12 cellular contexts compared by ENCODE assay signal in genomic region chr10:74047304-74047703, GRCh38. TPM values are rescaled to one million over a fixed set of nuclear protein-coding genes. Genes with fewer than 3 reads are reported as not detected.
A peak's percentile ranks its signal among the peaks of the same experiment; 100 is the strongest.
DNase-seq lines count a peak whose midpoint lies in the region; ATAC-seq and TF ChIP-seq lines count a peak whose summit lies in the region.
"Had no signal": no experiment of that assay in that cellular context is flagged by ENCODE, and none has a peak within 500 bp of the region (broad histone marks: within the 10 kb centered on the region; RNA-seq: fewer than 3 reads in every experiment).

No MANE protein-coding gene starts in this region.

- no peaks in the 10 kb centered on the region for H3K36me3 ChIP-seq in mucosa of descending colon (ENCODE audit: low read depth)

- H3K4me3 Mint-ChIP-seq in activated CD4-positive, alpha-beta memory T cell treated with anti-CD3 and anti-CD28 coated beads, Interleukin-2, amount 10 ng/mL, durations not matched to agents 7 days and 5 days = no peak overlapping the region
- H3K4me3 Mint-ChIP-seq: brain; CD8-positive, alpha-beta memory T cell had no signal

- no peaks in the 10 kb centered on the region for H3K27me3 Mint-ChIP-seq in activated CD4-positive, alpha-beta memory T cell treated with anti-CD3 and anti-CD28 coated beads, Interleukin-2, amount 10 ng/mL, durations not matched to agents 7 days and 5 days
- H3K27me3 Mint-ChIP-seq: brain; CD8-positive, alpha-beta memory T cell had no signal

- CTCF ChIA-PET in AG04449 (lab: Yijun Ruan, JAX) = interaction anchor here (0.8 to 1.5 kb wide), 4 partner anchors 9 to 167 kb away, joined by 4 to 7 read pairs (median 5); no protein-coding TSS in a partner anchor
- CTCF ChIA-PET in activated CD4-positive, alpha-beta memory T cell treated with anti-CD3 and anti-CD28 coated beads, Interleukin-2, amount 10 ng/mL, durations not matched to agents 7 days and 5 days (lab: Charles Lee) = no interaction called here

- H3K9me3 Mint-ChIP-seq in activated CD4-positive, alpha-beta memory T cell treated with anti-CD3 and anti-CD28 coated beads, Interleukin-2, amount 10 ng/mL, durations not matched to agents 7 days and 5 days = no peaks in the 10 kb centered on the region
- H3K9me3 Mint-ChIP-seq: brain; CD8-positive, alpha-beta memory T cell had no signal

- peaks cover 16% of the 10 kb centered on the region for H3K36me3 Mint-ChIP-seq in activated CD4-positive, alpha-beta memory T cell treated with anti-CD3 and anti-CD28 coated beads, Interleukin-2, amount 10 ng/mL, durations not matched to agents 7 days and 5 days (ENCODE audit: low read depth)

- POLR2A ChIA-PET in AG04449 (lab: Yijun Ruan, JAX) = interaction anchor here (0.8 to 1.2 kb wide), 4 partner anchors 9 to 48 kb away, joined by 3 to 6 read pairs (median 4); no protein-coding TSS in a partner anchor
- POLR2A ChIA-PET in activated CD4-positive, alpha-beta memory T cell treated with anti-CD3 and anti-CD28 coated beads, Interleukin-2, amount 10 ng/mL, durations not matched to agents 7 days and 5 days (lab: Charles Lee) = no interaction called here

- in situ Hi-C loops in astrocyte of the spinal cord (cut with HindIII; ENCODE audit: low sequenced_read_pairs) = no loop called here

- peaks cover 8% of the 10 kb centered on the region for H3K4me1 Mint-ChIP-seq in activated CD4-positive, alpha-beta memory T cell treated with anti-CD3 and anti-CD28 coated beads, Interleukin-2, amount 10 ng/mL, durations not matched to agents 7 days and 5 days

- H3K4me3 ChIP-seq in AG04449 (ENCODE audit: low read depth, low read length) (no peak overlapping the region), astrocyte of the spinal cord (ENCODE audit: low read depth, low read length) (no peak overlapping the region), mucosa of descending colon (no peak overlapping the region)

- intact Hi-C loops in mucosa of descending colon (cut with DNase I, micrococcal nuclease) = no loop called here

- H3K27ac Mint-ChIP-seq in activated CD4-positive, alpha-beta memory T cell treated with anti-CD3 and anti-CD28 coated beads, Interleukin-2, amount 10 ng/mL, durations not matched to agents 7 days and 5 days = no peak overlapping the region

- H3K9me3 ChIP-seq in mucosa of descending colon = no peaks in the 10 kb centered on the region

- H3K4me1 ChIP-seq in mucosa of descending colon (ENCODE audit: low read depth) = no peaks in the 10 kb centered on the region

- TF ChIP-seq CTCF in AG04449 (IDR thresholded peaks at IDR 0.05; ENCODE audit: insufficient read depth, low read length, missing control alignments) = no peak
- TF ChIP-seq CTCF in astrocyte of the spinal cord (IDR thresholded peaks at IDR 0.05; ENCODE audit: low read depth, low read length) = no peak
- TF ChIP-seq CTCF in mucosa of descending colon (IDR thresholded peaks at IDR 0.05) = no peak

- peak; percentile 80 for DNase-seq in AG04449 (ENCODE audit: low read depth, low spot score)
- DNase-seq in HCEC 1CT = peak; percentile 88
- peak; percentile 74 for DNase-seq in astrocyte of the spinal cord (ENCODE audit: low read depth, low spot score)
- no peak for DNase-seq in mucosa of descending colon
- DNase-seq in NCI-H2171 treated with DMSO at 0.1 percent for 48 hours (lab: John Stamatoyannopoulos, UW) = no peak
- DNase-seq in activated CD4-positive, alpha-beta memory T cell treated with anti-CD3 and anti-CD28 coated beads, Interleukin-2, amount 10 ng/mL, durations not matched to agents 7 days and 5 days = no peak
- no peak for DNase-seq in activated CD4-positive, alpha-beta T cell treated with anti-CD3 and anti-CD28 coated beads for 48 hours
- DNase-seq in NCI-H69 (lab: John Stamatoyannopoulos, UW) = no peak
- DNase-seq: activated CD8-positive, alpha-beta memory T cell treated with anti-CD3 and anti-CD28 coated beads for 24 hours; CD8-positive, alpha-beta memory T cell; NCI-H1930 had no signal

- peak; percentile 16 for ATAC-seq in mucosa of descending colon

RNA-seq across cellular contexts. Expression of gene VCL, which starts 49.4 kb away (rescaled TPM):
- total RNA-seq in mucosa of descending colon = 100 to 1,000 TPM; 114 to 292 (median 117) TPM
- total RNA-seq in activated CD4-positive, alpha-beta memory T cell treated with anti-CD3 and anti-CD28 coated beads, Interleukin-2, amount 10 ng/mL, durations not matched to agents 7 days and 5 days = 10 to 100 TPM; 70.1 to 71.8 TPM

Comparison
In these comparisons a context has a peak if more than half of its experiments do, and no peak if none do; other contexts are left out.
1. DNase-seq: peak in AG04449 (single experiment), HCEC 1CT (single experiment) and astrocyte of the spinal cord (single experiment); none in mucosa of descending colon (0 of 3), NCI-H2171 treated with DMSO at 0.1 percent for 48 hours (single experiment), activated CD4-positive, alpha-beta memory T cell treated with anti-CD3 and anti-CD28 coated beads, Interleukin-2, amount 10 ng/mL, durations not matched to agents 7 days and 5 days (single experiment), activated CD4-positive, alpha-beta T cell treated with anti-CD3 and anti-CD28 coated beads for 48 hours (single experiment) and NCI-H69 (single experiment).